In genomic region chr1:203934651-203935050, GRCh38 we compare ENCODE assay signal across 29 cellular contexts.
"Had no signal": no experiment of that assay in that cellular context is flagged by ENCODE, and none has a peak within 500 bp of the region (broad histone marks: within the 10 kb centered on the region; RNA-seq: fewer than 3 reads in every experiment).

No MANE protein-coding gene starts in this region.

- H3K4me2 ChIP-seq: PC-9 had no signal

- H3K27ac ChIP-seq: adrenal gland, body of pancreas, PC-9, SJCRH30, SK-N-MC, WERI-Rb-1 had no signal

- H3K27me3 ChIP-seq: adrenal gland, body of pancreas, SJCRH30 had no signal

- DNase-seq: activated CD4-positive, alpha-beta T cell treated with anti-CD3 and anti-CD28 coated beads for 1 hour; activated CD4-positive, alpha-beta T cell treated with anti-CD3 and anti-CD28 coated beads for 48 hours; activated CD4-positive, CD25-positive, alpha-beta regulatory T cell; activated CD8-positive, alpha-beta T cell treated with anti-CD3 and anti-CD28 coated beads, Interleukin-2, amount 10 ng/mL, durations not matched to agents 7 days and 5 days; activated gamma-delta T cell treated with Interleukin-2 at 50 U/mL for 16 hours; activated naive CD4-positive, alpha-beta T cell treated with anti-CD3 and anti-CD28 coated beads for 36 hours; activated T-cell treated with anti-CD3 and anti-CD28 coated beads, Interleukin-2, amount 50 U/mL, for 4 hours; adrenal gland; body of pancreas; caudate nucleus; cerebellar nuclear complex; IMR-90; MV-4-11; NCI-H1092; NCI-H1417 treated with DMSO at 0.1 percent for 48 hours; NCI-H1694; NCI-H1930; NCI-H2081 treated with DMSO at 0.1 percent for 48 hours; NCI-H446 treated with DMSO at 0.1 percent for 48 hours; NCI-H524; NCI-H69; NCI-H82; PC-9; SHP77; SJCRH30; T1000; WERI-Rb-1 had no signal

- H3K36me3 ChIP-seq: adrenal gland, SJCRH30, WERI-Rb-1 had no signal

- H2AFZ ChIP-seq: PC-9 had no signal

- H3K9me3 ChIP-seq: adrenal gland, body of pancreas, SJCRH30 had no signal

- H3K4me1 ChIP-seq: adrenal gland, body of pancreas, SJCRH30 had no signal

- H3K4me3 ChIP-seq: adrenal gland, body of pancreas, K562, PC-9, SJCRH30, SK-N-MC had no signal
